In the genomic region with DNA sequence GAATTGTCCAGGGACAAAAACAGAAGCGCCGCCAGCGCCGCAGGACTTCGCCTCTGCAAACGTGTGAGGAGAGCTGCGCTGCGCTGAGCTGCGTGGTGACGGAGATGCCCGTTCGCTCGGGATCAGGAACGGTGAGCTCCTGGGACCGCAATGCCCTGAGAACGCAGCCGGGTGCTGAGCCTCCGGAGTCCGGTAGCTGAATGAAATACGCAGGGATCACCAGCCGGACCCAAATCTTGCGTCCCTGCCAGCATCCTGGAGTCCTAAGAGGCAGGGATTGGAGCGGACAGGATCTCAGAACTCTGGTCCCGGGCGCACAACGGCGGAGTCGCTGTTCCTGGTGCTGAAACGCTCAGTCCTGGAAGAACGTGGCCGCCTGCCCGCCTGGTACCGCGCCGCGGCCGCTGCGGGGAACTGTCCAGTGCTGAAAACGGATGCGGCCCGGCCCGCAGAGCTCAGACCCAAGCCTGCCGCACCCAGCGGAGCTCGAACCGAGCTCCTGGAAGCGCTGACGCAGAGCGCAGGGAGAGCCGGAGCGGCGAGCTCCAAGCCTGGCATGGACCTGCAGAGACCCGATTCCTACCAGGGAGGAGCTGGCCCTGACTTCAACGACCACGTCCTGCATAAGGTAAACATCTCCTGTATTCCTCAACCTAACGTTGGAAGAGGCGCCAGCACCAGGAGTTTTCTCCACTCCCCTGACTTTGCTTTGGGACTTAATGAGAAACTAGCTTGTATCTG, we compare ENCODE assay signal across 1 cellular context.
A peak's percentile ranks its signal among the peaks of the same experiment; 100 is the strongest.
TF ChIP-seq lines count a peak whose summit lies in the region.

No MANE protein-coding gene starts in this region.

TF ChIP-seq in HepG2, 621 proteins besides CTCF, POLR2A, EP300 and RAD21 (continued from another document and continues in another):
- TF ChIP-seq, protein P1, sequence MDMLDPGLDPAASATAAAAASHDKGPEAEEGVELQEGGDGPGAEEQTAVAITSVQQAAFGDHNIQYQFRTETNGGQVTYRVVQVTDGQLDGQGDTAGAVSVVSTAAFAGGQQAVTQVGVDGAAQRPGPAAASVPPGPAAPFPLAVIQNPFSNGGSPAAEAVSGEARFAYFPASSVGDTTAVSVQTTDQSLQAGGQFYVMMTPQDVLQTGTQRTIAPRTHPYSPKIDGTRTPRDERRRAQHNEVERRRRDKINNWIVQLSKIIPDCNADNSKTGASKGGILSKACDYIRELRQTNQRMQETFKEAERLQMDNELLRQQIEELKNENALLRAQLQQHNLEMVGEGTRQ (IDR thresholded peaks at IDR 0.05; ENCODE audit: low read depth, low read length) = peak; percentile 49; the same call in 1 of the 2 replicates
- TF ChIP-seq, protein P1 (CRISPR knock-in tag; IDR thresholded peaks at IDR 0.05; ENCODE audit: borderline replicate concordance) = peak; percentile 66; the same call in 1 of the 2 replicates
- peak; percentile 98 for TF ChIP-seq YEATS4 (CRISPR knock-in tag; IDR thresholded peaks at IDR 0.05; ENCODE audit: borderline replicate concordance)
- TF ChIP-seq ZNF354B (CRISPR knock-in tag; IDR thresholded peaks at IDR 0.05) = peak; percentile 100
- peak; percentile 100 for TF ChIP-seq ZNF589 (CRISPR knock-in tag; conservative IDR thresholded peaks at IDR 0.05)
- TF ChIP-seq, protein P2, sequence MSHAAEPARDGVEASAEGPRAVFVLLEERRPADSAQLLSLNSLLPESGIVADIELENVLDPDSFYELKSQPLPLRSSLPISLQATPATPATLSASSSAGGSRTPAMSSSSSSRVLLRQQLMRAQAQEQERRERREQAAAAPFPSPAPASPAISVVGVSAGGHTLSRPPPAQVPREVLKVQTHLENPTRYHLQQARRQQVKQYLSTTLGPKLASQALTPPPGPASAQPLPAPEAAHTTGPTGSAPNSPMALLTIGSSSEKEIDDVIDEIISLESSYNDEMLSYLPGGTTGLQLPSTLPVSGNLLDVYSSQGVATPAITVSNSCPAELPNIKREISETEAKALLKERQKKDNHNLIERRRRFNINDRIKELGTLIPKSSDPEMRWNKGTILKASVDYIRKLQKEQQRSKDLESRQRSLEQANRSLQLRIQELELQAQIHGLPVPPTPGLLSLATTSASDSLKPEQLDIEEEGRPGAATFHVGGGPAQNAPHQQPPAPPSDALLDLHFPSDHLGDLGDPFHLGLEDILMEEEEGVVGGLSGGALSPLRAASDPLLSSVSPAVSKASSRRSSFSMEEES (CRISPR knock-in tag; IDR thresholded peaks at IDR 0.05) = peak; percentile 99
- TF ChIP-seq ZNF446 (CRISPR knock-in tag; IDR thresholded peaks at IDR 0.05) = peak; percentile 100
- TF ChIP-seq, protein P3, sequence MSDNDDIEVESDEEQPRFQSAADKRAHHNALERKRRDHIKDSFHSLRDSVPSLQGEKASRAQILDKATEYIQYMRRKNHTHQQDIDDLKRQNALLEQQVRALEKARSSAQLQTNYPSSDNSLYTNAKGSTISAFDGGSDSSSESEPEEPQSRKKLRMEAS (IDR thresholded peaks at IDR 0.05) = peak; percentile 95
- peak; percentile 100 for TF ChIP-seq STAT5B (CRISPR knock-in tag; IDR thresholded peaks at IDR 0.05)
- peak; percentile 100 for TF ChIP-seq ERF (CRISPR knock-in tag; IDR thresholded peaks at IDR 0.05)
- peak; percentile 100 for TF ChIP-seq MXD4 (CRISPR knock-in tag; IDR thresholded peaks at IDR 0.05)
- TF ChIP-seq ZNF468 (CRISPR knock-in tag; IDR thresholded peaks at IDR 0.05) = peak; percentile 100
- no peak for TF ChIP-seq NCOR1 (IDR thresholded peaks at IDR 0.05; ENCODE audit: borderline replicate concordance, low read length)
- TF ChIP-seq, protein P4, sequence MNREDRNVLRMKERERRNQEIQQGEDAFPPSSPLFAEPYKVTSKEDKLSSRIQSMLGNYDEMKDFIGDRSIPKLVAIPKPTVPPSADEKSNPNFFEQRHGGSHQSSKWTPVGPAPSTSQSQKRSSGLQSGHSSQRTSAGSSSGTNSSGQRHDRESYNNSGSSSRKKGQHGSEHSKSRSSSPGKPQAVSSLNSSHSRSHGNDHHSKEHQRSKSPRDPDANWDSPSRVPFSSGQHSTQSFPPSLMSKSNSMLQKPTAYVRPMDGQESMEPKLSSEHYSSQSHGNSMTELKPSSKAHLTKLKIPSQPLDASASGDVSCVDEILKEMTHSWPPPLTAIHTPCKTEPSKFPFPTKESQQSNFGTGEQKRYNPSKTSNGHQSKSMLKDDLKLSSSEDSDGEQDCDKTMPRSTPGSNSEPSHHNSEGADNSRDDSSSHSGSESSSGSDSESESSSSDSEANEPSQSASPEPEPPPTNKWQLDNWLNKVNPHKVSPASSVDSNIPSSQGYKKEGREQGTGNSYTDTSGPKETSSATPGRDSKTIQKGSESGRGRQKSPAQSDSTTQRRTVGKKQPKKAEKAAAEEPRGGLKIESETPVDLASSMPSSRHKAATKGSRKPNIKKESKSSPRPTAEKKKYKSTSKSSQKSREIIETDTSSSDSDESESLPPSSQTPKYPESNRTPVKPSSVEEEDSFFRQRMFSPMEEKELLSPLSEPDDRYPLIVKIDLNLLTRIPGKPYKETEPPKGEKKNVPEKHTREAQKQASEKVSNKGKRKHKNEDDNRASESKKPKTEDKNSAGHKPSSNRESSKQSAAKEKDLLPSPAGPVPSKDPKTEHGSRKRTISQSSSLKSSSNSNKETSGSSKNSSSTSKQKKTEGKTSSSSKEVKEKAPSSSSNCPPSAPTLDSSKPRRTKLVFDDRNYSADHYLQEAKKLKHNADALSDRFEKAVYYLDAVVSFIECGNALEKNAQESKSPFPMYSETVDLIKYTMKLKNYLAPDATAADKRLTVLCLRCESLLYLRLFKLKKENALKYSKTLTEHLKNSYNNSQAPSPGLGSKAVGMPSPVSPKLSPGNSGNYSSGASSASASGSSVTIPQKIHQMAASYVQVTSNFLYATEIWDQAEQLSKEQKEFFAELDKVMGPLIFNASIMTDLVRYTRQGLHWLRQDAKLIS (CRISPR knock-in tag; IDR thresholded peaks at IDR 0.05) = peak; percentile 93; the same call in 1 of the 2 replicates
- TF ChIP-seq TMF1 (CRISPR knock-in tag; IDR thresholded peaks at IDR 0.05; ENCODE audit: low read depth) = peak; percentile 100
- TF ChIP-seq KLF6 (CRISPR knock-in tag; IDR thresholded peaks at IDR 0.05) = peak; percentile 100
- peak; percentile 98 for TF ChIP-seq NFE2L1 (CRISPR knock-in tag; IDR thresholded peaks at IDR 0.05; ENCODE audit: borderline replicate concordance)
- TF ChIP-seq ZNF260 (CRISPR knock-in tag; IDR thresholded peaks at IDR 0.05; ENCODE audit: borderline replicate concordance, low read depth) = peak; percentile 84; the same call in 1 of the 2 replicates
- peak; percentile 100 for TF ChIP-seq ZNF713 (CRISPR knock-in tag; IDR thresholded peaks at IDR 0.05)
- TF ChIP-seq ZNF562 (CRISPR knock-in tag; IDR thresholded peaks at IDR 0.05; ENCODE audit: borderline replicate concordance) = peak; percentile 97
- TF ChIP-seq RFX1 (IDR thresholded peaks at IDR 0.05) = no peak
- TF ChIP-seq, protein P5, sequence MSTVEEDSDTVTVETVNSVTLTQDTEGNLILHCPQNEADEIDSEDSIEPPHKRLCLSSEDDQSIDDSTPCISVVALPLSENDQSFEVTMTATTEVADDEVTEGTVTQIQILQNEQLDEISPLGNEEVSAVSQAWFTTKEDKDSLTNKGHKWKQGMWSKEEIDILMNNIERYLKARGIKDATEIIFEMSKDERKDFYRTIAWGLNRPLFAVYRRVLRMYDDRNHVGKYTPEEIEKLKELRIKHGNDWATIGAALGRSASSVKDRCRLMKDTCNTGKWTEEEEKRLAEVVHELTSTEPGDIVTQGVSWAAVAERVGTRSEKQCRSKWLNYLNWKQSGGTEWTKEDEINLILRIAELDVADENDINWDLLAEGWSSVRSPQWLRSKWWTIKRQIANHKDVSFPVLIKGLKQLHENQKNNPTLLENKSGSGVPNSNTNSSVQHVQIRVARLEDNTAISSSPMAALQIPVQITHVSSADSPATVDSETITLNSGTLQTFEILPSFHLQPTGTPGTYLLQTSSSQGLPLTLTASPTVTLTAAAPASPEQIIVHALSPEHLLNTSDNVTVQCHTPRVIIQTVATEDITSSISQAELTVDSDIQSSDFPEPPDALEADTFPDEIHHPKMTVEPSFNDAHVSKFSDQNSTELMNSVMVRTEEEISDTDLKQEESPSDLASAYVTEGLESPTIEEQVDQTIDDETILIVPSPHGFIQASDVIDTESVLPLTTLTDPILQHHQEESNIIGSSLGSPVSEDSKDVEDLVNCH (CRISPR knock-in tag; IDR thresholded peaks at IDR 0.05) = peak; percentile 98
- peak; percentile 100 for TF ChIP-seq ZFP37 (CRISPR knock-in tag; IDR thresholded peaks at IDR 0.05; ENCODE audit: borderline replicate concordance)
- peak; percentile 92 for TF ChIP-seq ONECUT2 (CRISPR knock-in tag; IDR thresholded peaks at IDR 0.05)
- TF ChIP-seq RELA (CRISPR knock-in tag; IDR thresholded peaks at IDR 0.05) = peak; percentile 99
- peak; percentile 99 for TF ChIP-seq MYNN (CRISPR knock-in tag; IDR thresholded peaks at IDR 0.05; ENCODE audit: low read depth)
- TF ChIP-seq GATAD1 (CRISPR knock-in tag; IDR thresholded peaks at IDR 0.05) = peak; percentile 91
- no peak for TF ChIP-seq IKZF1 (IDR thresholded peaks at IDR 0.05)
- TF ChIP-seq, protein P6, sequence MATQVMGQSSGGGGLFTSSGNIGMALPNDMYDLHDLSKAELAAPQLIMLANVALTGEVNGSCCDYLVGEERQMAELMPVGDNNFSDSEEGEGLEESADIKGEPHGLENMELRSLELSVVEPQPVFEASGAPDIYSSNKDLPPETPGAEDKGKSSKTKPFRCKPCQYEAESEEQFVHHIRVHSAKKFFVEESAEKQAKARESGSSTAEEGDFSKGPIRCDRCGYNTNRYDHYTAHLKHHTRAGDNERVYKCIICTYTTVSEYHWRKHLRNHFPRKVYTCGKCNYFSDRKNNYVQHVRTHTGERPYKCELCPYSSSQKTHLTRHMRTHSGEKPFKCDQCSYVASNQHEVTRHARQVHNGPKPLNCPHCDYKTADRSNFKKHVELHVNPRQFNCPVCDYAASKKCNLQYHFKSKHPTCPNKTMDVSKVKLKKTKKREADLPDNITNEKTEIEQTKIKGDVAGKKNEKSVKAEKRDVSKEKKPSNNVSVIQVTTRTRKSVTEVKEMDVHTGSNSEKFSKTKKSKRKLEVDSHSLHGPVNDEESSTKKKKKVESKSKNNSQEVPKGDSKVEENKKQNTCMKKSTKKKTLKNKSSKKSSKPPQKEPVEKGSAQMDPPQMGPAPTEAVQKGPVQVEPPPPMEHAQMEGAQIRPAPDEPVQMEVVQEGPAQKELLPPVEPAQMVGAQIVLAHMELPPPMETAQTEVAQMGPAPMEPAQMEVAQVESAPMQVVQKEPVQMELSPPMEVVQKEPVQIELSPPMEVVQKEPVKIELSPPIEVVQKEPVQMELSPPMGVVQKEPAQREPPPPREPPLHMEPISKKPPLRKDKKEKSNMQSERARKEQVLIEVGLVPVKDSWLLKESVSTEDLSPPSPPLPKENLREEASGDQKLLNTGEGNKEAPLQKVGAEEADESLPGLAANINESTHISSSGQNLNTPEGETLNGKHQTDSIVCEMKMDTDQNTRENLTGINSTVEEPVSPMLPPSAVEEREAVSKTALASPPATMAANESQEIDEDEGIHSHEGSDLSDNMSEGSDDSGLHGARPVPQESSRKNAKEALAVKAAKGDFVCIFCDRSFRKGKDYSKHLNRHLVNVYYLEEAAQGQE (IDR thresholded peaks at IDR 0.05; ENCODE audit: borderline replicate concordance in 1 of 2, low read depth in 1 of 2, low read length in 2 of 2) = peak; percentile 98 to 99
- TF ChIP-seq ZFAT (CRISPR knock-in tag; conservative IDR thresholded peaks at IDR 0.05) = peak; percentile 98
- peak; percentile 73; the same call in 1 of the 2 replicates for TF ChIP-seq RORA (CRISPR knock-in tag; IDR thresholded peaks at IDR 0.05)
- TF ChIP-seq DPF2 (CRISPR knock-in tag; IDR thresholded peaks at IDR 0.05; ENCODE audit: borderline replicate concordance, low read depth) = no peak
- peak; percentile 100 for TF ChIP-seq KLF11 (CRISPR knock-in tag; IDR thresholded peaks at IDR 0.05)
- TF ChIP-seq ZNF317 (CRISPR knock-in tag; IDR thresholded peaks at IDR 0.05) = peak; percentile 97
- TF ChIP-seq TBX2 (CRISPR knock-in tag; IDR thresholded peaks at IDR 0.05; ENCODE audit: borderline replicate concordance) = peak; percentile 99
- peak; percentile 99 for TF ChIP-seq REXO4 (CRISPR knock-in tag; IDR thresholded peaks at IDR 0.05; ENCODE audit: borderline replicate concordance)
- peak; percentile 99 for TF ChIP-seq ZNF567 (CRISPR knock-in tag; IDR thresholded peaks at IDR 0.05; ENCODE audit: borderline replicate concordance)
- TF ChIP-seq ZNF552 (CRISPR knock-in tag; IDR thresholded peaks at IDR 0.05; ENCODE audit: borderline replicate concordance) = peak; percentile 100
- TF ChIP-seq, protein P7, sequence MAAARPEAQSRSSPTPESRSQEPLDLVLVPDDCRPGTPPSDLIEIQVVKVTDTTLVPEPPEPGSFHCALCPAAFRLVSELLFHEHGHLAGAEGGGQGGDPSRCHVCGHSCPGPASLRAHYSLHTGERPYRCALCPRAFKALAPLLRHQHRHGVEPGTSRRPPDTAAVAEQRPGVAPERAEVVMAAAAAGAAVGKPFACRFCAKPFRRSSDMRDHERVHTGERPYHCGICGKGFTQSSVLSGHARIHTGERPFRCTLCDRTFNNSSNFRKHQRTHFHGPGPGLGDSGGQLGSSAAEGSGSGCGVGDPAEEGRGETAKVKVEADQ (CRISPR knock-in tag; IDR thresholded peaks at IDR 0.05; ENCODE audit: borderline replicate concordance) = peak; percentile 100
- TF ChIP-seq, protein P8, sequence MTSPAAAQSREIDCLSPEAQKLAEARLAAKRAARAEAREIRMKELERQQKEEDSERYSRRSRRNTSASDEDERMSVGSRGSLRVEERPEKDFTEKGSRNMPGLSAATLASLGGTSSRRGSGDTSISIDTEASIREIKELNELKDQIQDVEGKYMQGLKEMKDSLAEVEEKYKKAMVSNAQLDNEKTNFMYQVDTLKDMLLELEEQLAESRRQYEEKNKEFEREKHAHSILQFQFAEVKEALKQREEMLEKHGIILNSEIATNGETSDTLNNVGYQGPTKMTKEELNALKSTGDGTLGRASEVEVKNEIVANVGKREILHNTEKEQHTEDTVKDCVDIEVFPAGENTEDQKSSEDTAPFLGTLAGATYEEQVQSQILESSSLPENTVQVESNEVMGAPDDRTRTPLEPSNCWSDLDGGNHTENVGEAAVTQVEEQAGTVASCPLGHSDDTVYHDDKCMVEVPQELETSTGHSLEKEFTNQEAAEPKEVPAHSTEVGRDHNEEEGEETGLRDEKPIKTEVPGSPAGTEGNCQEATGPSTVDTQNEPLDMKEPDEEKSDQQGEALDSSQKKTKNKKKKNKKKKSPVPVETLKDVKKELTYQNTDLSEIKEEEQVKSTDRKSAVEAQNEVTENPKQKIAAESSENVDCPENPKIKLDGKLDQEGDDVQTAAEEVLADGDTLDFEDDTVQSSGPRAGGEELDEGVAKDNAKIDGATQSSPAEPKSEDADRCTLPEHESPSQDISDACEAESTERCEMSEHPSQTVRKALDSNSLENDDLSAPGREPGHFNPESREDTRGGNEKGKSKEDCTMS (CRISPR knock-in tag; conservative IDR thresholded peaks at IDR 0.05) = peak; percentile 99
